In the genomic region with DNA sequence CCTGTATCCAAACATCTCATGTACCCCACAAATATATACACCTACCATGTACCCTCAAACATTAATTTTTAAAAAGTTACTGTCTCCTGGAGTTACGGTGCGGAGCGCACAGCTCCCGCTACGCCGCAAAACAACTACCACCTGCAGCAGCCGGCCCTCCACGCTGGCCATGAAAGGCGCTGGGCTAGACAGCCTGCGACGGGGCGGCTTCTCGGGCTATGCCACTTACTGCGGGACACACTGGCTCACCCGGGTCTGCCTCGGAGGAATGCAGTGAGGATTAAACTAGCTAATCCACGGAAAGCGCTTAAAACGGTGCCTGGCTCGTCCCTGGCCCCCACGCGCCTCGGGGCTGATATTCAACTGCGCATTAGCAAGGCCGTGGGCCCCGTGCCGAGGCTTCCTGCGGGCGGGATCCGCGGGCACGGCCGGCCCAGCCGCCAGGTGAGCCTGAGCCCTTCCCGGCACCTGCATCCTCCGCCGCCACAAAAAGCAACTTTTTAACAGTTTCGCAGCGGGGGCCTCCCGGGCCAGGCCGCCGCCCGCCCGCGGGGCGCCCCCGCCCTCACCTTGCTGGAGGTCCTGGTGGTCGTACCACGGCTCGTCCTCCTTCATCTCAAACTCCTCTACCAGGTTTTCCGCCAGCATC, we compare ENCODE assay signal across 8 cellular contexts. TPM values are rescaled to one million over a fixed set of nuclear protein-coding genes. Genes with fewer than 3 reads are reported as not detected.
DNase-seq lines count a peak whose midpoint lies in the region; ATAC-seq, FAIRE-seq and TF ChIP-seq lines count a peak whose summit lies in the region.

No MANE protein-coding gene starts in this region.

- ATAC-seq in aorta (ENCODE audit: low FRiP score) = peak; percentile 48

- H3K27me3 Mint-ChIP-seq in nephron (ENCODE audit: low read depth) = peaks cover 8% of the 10 kb centered on the region

- in situ Hi-C loops in G401 (cut with HindIII; ENCODE audit: low sequenced_read_pairs) = no loop called here

- TF ChIP-seq CTCF in esophagus muscularis mucosa (IDR thresholded peaks at IDR 0.05) = no peak
- no peak for TF ChIP-seq CTCF in nephron (IDR thresholded peaks at IDR 0.05; ENCODE audit: unreplicated experiment in 3 of 3)

- FAIRE-seq in H54 (lab: Jason Lieb, UNC) = no peak

- intact Hi-C loops in esophagus muscularis mucosa (cut with DNase I) = loop anchor here (10.0 kb wide), 1 partner anchor 169 kb away; the partner anchor contains the start of gene EEF2K
- intact Hi-C loops in aorta (cut with DNase I) = loop anchor here in 1 of 2 donors (5.0 kb wide), 1 partner anchor 49 kb away; no protein-coding TSS in a partner anchor

- peak overlapping the region; percentile 45 to 84 (median 59) for H3K27ac Mint-ChIP-seq in nephron

- H3K36me3 ChIP-seq in MG63 (peaks cover 45% of the 10 kb centered on the region), esophagus muscularis mucosa (no peaks in the 10 kb centered on the region), aorta (ENCODE audit: control insufficient read depth in 1 of 2, insufficient read depth in 2 of 2, low read length in 1 of 2) (no peaks in the 10 kb centered on the region)

- peaks cover 44% of the 10 kb centered on the region for H3K4me1 Mint-ChIP-seq in nephron

- H3K27me3 ChIP-seq in MG63 = no peaks in the 10 kb centered on the region
- H3K27me3 ChIP-seq in esophagus muscularis mucosa = no peaks in the 10 kb centered on the region
- H3K27me3 ChIP-seq in aorta (ENCODE audit: control insufficient read depth in 1 of 2, insufficient read depth in 2 of 2, low read length in 1 of 2) = no peaks in the 10 kb centered on the region

- no peak for TF ChIP-seq EP300 in esophagus muscularis mucosa (IDR thresholded peaks at IDR 0.05)

- H3K36me3 Mint-ChIP-seq in nephron (ENCODE audit: low read depth) = peaks cover 4% of the 10 kb centered on the region

- H3K4me3 ChIP-seq in MG63 (peak overlapping the region; percentile 74), esophagus muscularis mucosa (peak overlapping the region; percentile 74 to 99 (median 92)), aorta (ENCODE audit: low read length in 2 of 2) (peak overlapping the region; percentile 85 to 86)

- DNase-seq in G401 (ENCODE audit: low spot score) (peak; percentile 32), H54 (ENCODE audit: insufficient read length, low spot score) (peak; percentile 13), MG63 (peak; percentile 57), esophagus muscularis mucosa (ENCODE audit: extremely low spot score) (no peak), aorta (peak; percentile 64 to 83), CD1c-positive myeloid dendritic cell (ENCODE audit: extremely low spot score) (no peak)
- peak; percentile 73 for DNase-seq in activated CD8-positive, alpha-beta memory T cell treated with anti-CD3 and anti-CD28 coated beads, Interleukin-2, amount 50 U/mL, for 48 hours

- peak overlapping the region; percentile 93 to 96 (median 95) for H3K4me3 Mint-ChIP-seq in nephron

- no peaks in the 10 kb centered on the region for H3K9me3 Mint-ChIP-seq in nephron

- peaks cover 32 to 57% (median 53%) of the 10 kb centered on the region in 4 donors for H3K4me1 ChIP-seq in esophagus muscularis mucosa
- peaks cover 0 to 6% of the 10 kb centered on the region in 2 donors for H3K4me1 ChIP-seq in aorta (ENCODE audit: control insufficient read depth in 1 of 2, insufficient read depth in 2 of 2, low read length in 2 of 2)

- TF ChIP-seq POLR2A in H54 (IDR thresholded peaks at IDR 0.05; ENCODE audit: low read depth, low read length) (no peak), esophagus muscularis mucosa (IDR thresholded peaks at IDR 0.05; ENCODE audit: low read depth) (no peak)

- H3K9me3 ChIP-seq in MG63 (no peaks in the 10 kb centered on the region), esophagus muscularis mucosa (no peaks in the 10 kb centered on the region), aorta (ENCODE audit: control insufficient read depth, low read length) (no peaks in the 10 kb centered on the region)

- H3K27ac ChIP-seq in esophagus muscularis mucosa (replicated peaks in 1 of 4) = peak overlapping the region; percentile 93 to 98 (median 95)
- peak overlapping the region in 1 of 2 donors; percentile 30 for H3K27ac ChIP-seq in aorta (ENCODE audit: low read depth in 1 of 2, low read length in 2 of 2)

- WGBS in esophagus muscularis mucosa = 2% methylated on average over 31 of the region's 51 CpGs
- WGBS in aorta, 2 donors = 1% methylated on average over 51 of the region's 51 CpGs

RNA-seq across cellular contexts. Expression of gene CDR2, which starts 0.6 kb away (rescaled TPM):
- total RNA-seq in G401 (2014; rRNA removed; shearing (Covaris generic)) = 22.6 and 33.2 TPM in 2 replicates
- total RNA-seq in MG63 (2014; rRNA removed; shearing (Covaris generic); ENCODE audit: low replicate concordance) = 41.9 and 63.4 TPM in 2 replicates
- total RNA-seq in esophagus muscularis mucosa (10 to 100 TPM; 37.0 to 54.0 (median 39.5) TPM), aorta (10 to 100 TPM; 34.7 to 37.9 TPM)
- polyA plus RNA-seq in aorta = 10 to 100 TPM; 26.4 to 27.9 TPM

Comparison
In these comparisons a context has a peak if more than half of its experiments do, and no peak if none do; other contexts are left out.
1. DNase-seq: peak in G401 (single experiment), H54 (single experiment), MG63 (single experiment), activated CD8-positive, alpha-beta memory T cell treated with anti-CD3 and anti-CD28 coated beads, Interleukin-2, amount 50 U/mL, for 48 hours (single experiment) and aorta (2 of 2); none in esophagus muscularis mucosa (single experiment) and CD1c-positive myeloid dendritic cell (single experiment).
2. Peak in every context shown above with its lines, with median percentiles within 50 percentile points of each other: H3K4me3 ChIP-seq.